Comparison of ENCODE assay signal across 26 cellular contexts in the genomic region with DNA sequence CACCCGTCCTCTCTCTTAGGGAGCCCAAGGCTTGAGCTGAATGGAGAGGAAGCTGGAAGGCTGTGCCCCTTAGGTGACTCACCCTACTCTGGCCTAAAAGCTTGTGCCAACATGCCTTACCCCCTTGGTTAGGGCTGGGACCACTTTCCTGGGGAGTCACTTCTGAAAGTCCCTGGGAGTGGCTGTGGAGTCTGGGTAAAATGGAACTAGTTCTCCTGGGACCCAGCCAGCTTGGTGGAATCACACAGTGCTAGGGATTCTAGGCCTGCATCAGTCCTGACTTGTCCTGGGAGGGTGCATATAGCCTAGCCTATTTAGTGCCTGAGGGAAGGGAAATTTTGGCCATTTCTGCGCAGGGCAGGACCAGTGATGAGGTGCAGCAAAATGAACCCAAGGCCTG. TPM values are rescaled to one million over a fixed set of nuclear protein-coding genes. Genes with fewer than 3 reads are reported as not detected.
DNase-seq lines count a peak whose midpoint lies in the region; ATAC-seq, FAIRE-seq and TF ChIP-seq lines count a peak whose summit lies in the region.
"Had no signal": no experiment of that assay in that cellular context is flagged by ENCODE, and none has a peak within 500 bp of the region (broad histone marks: within the 10 kb centered on the region; RNA-seq: fewer than 3 reads in every experiment).

No MANE protein-coding gene starts in this region.

- TF ChIP-seq CTCF in mammary epithelial cell (conservative IDR thresholded peaks at IDR 0.05 in 1 of 2, IDR thresholded peaks at IDR 0.05 in 1 of 2; ENCODE audit: extremely low read depth in 1 of 2, insufficient read depth in 1 of 2, low read depth in 1 of 2, low read length in 2 of 2) (no peak), keratinocyte (optimal IDR thresholded peaks at IDR 0.05 in 1 of 3, IDR thresholded peaks at IDR 0.05 in 1 of 3, conservative IDR thresholded peaks at IDR 0.05 in 1 of 3; ENCODE audit: extremely low read depth in 1 of 3, insufficient read depth in 2 of 3, low read length in 3 of 3) (no peak), suprapubic skin (IDR thresholded peaks at IDR 0.05) (no peak)

- H3K4me1 ChIP-seq in mammary epithelial cell (ENCODE audit: insufficient read depth, low read length) (peaks cover 64% of the 10 kb centered on the region), keratinocyte (ENCODE audit: control insufficient read depth, extremely low read depth, insufficient read depth, low read length) (peaks cover 64% of the 10 kb centered on the region), suprapubic skin (peaks cover 70% of the 10 kb centered on the region)
- H3K4me1 ChIP-seq: BLaER1 had no signal

- H3K9me1 ChIP-seq in keratinocyte (ENCODE audit: control insufficient read depth, extremely low read depth, insufficient read depth, low read length): no peaks in the 10 kb centered on the region

- CTCF ChIA-PET in mammary epithelial cell (lab: Charles Lee; ENCODE audit: low non-redundant PET): interaction anchor here (0.5 to 0.6 kb wide), 2 partner anchors 15 to 19 kb away, joined by 5 to 9 read pairs; no protein-coding TSS in a partner anchor

- no peaks in the 10 kb centered on the region for H3K9me3 ChIP-seq in mammary epithelial cell (replicated peaks; ENCODE audit: insufficient read depth, low read length)
- no peaks in the 10 kb centered on the region for H3K9me3 ChIP-seq in keratinocyte (ENCODE audit: control insufficient read depth, low read depth, low read length)
- H3K9me3 ChIP-seq in suprapubic skin: no peaks in the 10 kb centered on the region
- H3K9me3 ChIP-seq: BLaER1 had no signal

- H3K27me3 ChIP-seq in mammary epithelial cell (ENCODE audit: insufficient read depth, low read length) (no peaks in the 10 kb centered on the region), keratinocyte (ENCODE audit: control insufficient read depth, extremely low read depth, insufficient read depth, low read length) (no peaks in the 10 kb centered on the region), suprapubic skin (no peaks in the 10 kb centered on the region)
- H3K27me3 ChIP-seq: BLaER1 had no signal

- peak; percentile 92 for DNase-seq in HPDE6-E6E7 (ENCODE audit: extremely low spot score)
- DNase-seq in mammary epithelial cell: peak; percentile 100
- DNase-seq in keratinocyte (ENCODE audit: low read depth, low spot score): peak; percentile 97
- no peak for DNase-seq in suprapubic skin (ENCODE audit: low spot score in 2 of 2)
- no peak for DNase-seq in kidney glomerular epithelial cell (lab: John Stamatoyannopoulos, UW)
- DNase-seq in SW480 (ENCODE audit: low spot score): no peak
- DNase-seq: activated CD4-positive, alpha-beta T cell treated with anti-CD3 and anti-CD28 coated beads for 36 hours; activated naive CD8-positive, alpha-beta T cell treated with anti-CD3 and anti-CD28 coated beads, Interleukin-2, amount 10 ng/mL, durations not matched to agents 7 days and 5 days; EL; endodermal cell; H7; KBM-7; naive B cell; NCI-H1048; NCI-H1930; occipital lobe had no signal

- H3K4me3 ChIP-seq in mammary epithelial cell (replicated peaks in 1 of 3; ENCODE audit: insufficient read depth in 1 of 3, low read depth in 2 of 3, low read length in 3 of 3) (no peak overlapping the region), keratinocyte (ENCODE audit: control insufficient read depth in 2 of 3, extremely low read depth in 1 of 3, insufficient read depth in 2 of 3, low read depth in 1 of 3, low read length in 3 of 3) (no peak overlapping the region), suprapubic skin (no peak overlapping the region)
- H3K4me3 ChIP-seq: BLaER1 had no signal

- H4K20me1 ChIP-seq in mammary epithelial cell (ENCODE audit: insufficient read depth, low read length): no peaks in the 10 kb centered on the region
- no peaks in the 10 kb centered on the region for H4K20me1 ChIP-seq in keratinocyte (ENCODE audit: control insufficient read depth, extremely low read depth, insufficient read depth, low read length)
- H4K20me1 ChIP-seq: BLaER1 had no signal

- TF ChIP-seq POLR2A in suprapubic skin (IDR thresholded peaks at IDR 0.05): no peak

- TF ChIP-seq EP300 in suprapubic skin (IDR thresholded peaks at IDR 0.05): no peak

- intact Hi-C loops in mammary epithelial cell (cut with micrococcal nuclease): loop anchor here (1.0 kb wide), 2 partner anchors 18 to 19 kb away; no protein-coding TSS in a partner anchor

- BruUV-seq in mammary epithelial cell (replicated peaks; lab: Mats Ljungman, UMichigan): no TSS peak

- H3K79me2 ChIP-seq in mammary epithelial cell (ENCODE audit: insufficient read depth, low read length) (peaks cover 24% of the 10 kb centered on the region), keratinocyte (ENCODE audit: control insufficient read depth, insufficient read depth, low read length) (no peaks in the 10 kb centered on the region)

- H3K4me2 ChIP-seq in mammary epithelial cell (ENCODE audit: insufficient read depth, low read depth, low read length): peak overlapping the region; percentile 48
- H3K4me2 ChIP-seq in keratinocyte (ENCODE audit: control insufficient read depth, extremely low read depth, insufficient read depth, low read depth, low read length): peak overlapping the region; percentile 65
- H3K4me2 ChIP-seq: BLaER1 had no signal

- ATAC-seq in HG03354 (IDR thresholded peaks at IDR 0.05; ENCODE audit: poor library complexity, severe bottlenecking, unreplicated experiment) (no peak), HG02623 (IDR thresholded peaks at IDR 0.05; ENCODE audit: unreplicated experiment) (no peak)
- ATAC-seq: activated CD4-positive, alpha-beta T cell treated with anti-CD3 and anti-CD28 coated beads for 36 hours; Right ventricle myocardium inferior; sciatic nerve had no signal

- H3K36me3 ChIP-seq in mammary epithelial cell (ENCODE audit: insufficient read depth, low read length) (peaks cover 9% of the 10 kb centered on the region), keratinocyte (ENCODE audit: control insufficient read depth in 2 of 2, extremely low read depth in 1 of 2, insufficient read depth in 2 of 2, low read length in 2 of 2) (peaks cover 0 to 2% of the 10 kb centered on the region in 2 experiments), suprapubic skin (no peaks in the 10 kb centered on the region)
- H3K36me3 ChIP-seq: BLaER1 had no signal

- H3K9ac ChIP-seq in mammary epithelial cell (ENCODE audit: insufficient read depth, low read length): peak overlapping the region; percentile 50
- H3K9ac ChIP-seq in keratinocyte (ENCODE audit: control insufficient read depth, extremely low read depth, insufficient read depth, low read length): peak overlapping the region; percentile 12
- H3K9ac ChIP-seq: BLaER1 had no signal

- FAIRE-seq in keratinocyte (lab: Jason Lieb, UNC): no peak
- FAIRE-seq: colon, D721Med had no signal

- 0% methylated on average over 2 of the region's 2 CpGs for WGBS in mammary epithelial cell (ENCODE audit: low coverage, missing lambda C conversion rate)
- 79% methylated on average over 2 of the region's 2 CpGs for WGBS in suprapubic skin

- in situ Hi-C loops in mammary epithelial cell (cut with MboI; ENCODE audit: low sequenced_read_pairs in 2 of 2): no loop called here

- peak overlapping the region; percentile 96 for H3K27ac ChIP-seq in mammary epithelial cell (ENCODE audit: insufficient read depth, low read depth, low read length)
- H3K27ac ChIP-seq in keratinocyte (ENCODE audit: control insufficient read depth, insufficient read depth, low read length): peak overlapping the region; percentile 97
- H3K27ac ChIP-seq in suprapubic skin: peak overlapping the region; percentile 67
- H3K27ac ChIP-seq: BLaER1 had no signal

- H2AFZ ChIP-seq in mammary epithelial cell (ENCODE audit: low read depth, low read length): peak overlapping the region; percentile 43
- no peak overlapping the region for H2AFZ ChIP-seq in keratinocyte (ENCODE audit: control insufficient read depth, low read length)

- dilution Hi-C loops in mammary epithelial cell (cut with HindIII; ENCODE audit: low sequenced_read_pairs): no loop called here
- dilution Hi-C loops in keratinocyte (cut with MboI; ENCODE audit: extremely low pct_ligation_motif_present, low sequenced_read_pairs): no loop called here

RNA-seq across cellular contexts. Expression of a gene that starts 10.5 kb away (rescaled TPM):
- total RNA-seq in mammary epithelial cell (10 to 100 TPM; 64.0 to 83.9 TPM), suprapubic skin (100 to 1,000 TPM in 2 of 4 donors, 10 to 100 TPM in 2; 76.4 to 109 (median 91.0) TPM)
- polyA plus RNA-seq in mammary epithelial cell (51.7 TPM), keratinocyte (13.7 to 43.5 TPM (median 21.3 TPM) in 3 replicates)
- polyA minus RNA-seq in mammary epithelial cell (64.9 TPM), keratinocyte (15.4 to 22.9 TPM (median 19.7 TPM) in 3 replicates)
- polyA plus RNA-seq in keratinocyte (2011; ENCODE audit: low read depth): 11.1 TPM
- 26.2 and 27.8 TPM in 2 replicates for polyA plus RNA-seq in keratinocyte (2011; cell fraction: cytosol; rRNA removed)
- polyA plus RNA-seq in keratinocyte (2011; cell fraction: nucleus; rRNA removed): 31.1 and 34.2 TPM in 2 replicates
- 12.5 and 33.7 TPM in 2 replicates for polyA plus RNA-seq in keratinocyte (2012; ENCODE audit: low replicate concordance)
- 30.5 TPM for polyA minus RNA-seq in keratinocyte (2011; cell fraction: cytosol; rRNA and poly(A)+ RNA removed)
- 16.4 and 28.5 TPM in 2 replicates for polyA minus RNA-seq in keratinocyte (2011; cell fraction: nucleus; rRNA and poly(A)+ RNA removed)
- total RNA-seq: activated T-helper 2 cell treated with anti-CD3 and anti-CD28 coated beads, Interferon-gamma antibody, Interleukin-2, Interleukin-4, amounts not matched to agents 10 μg/mL and 5 μg/mL and 100 μg/mL, durations not matched to agents 14 hours and 24 hours and 36 hours; endodermal cell; H7 had no signal

RNA-seq across cellular contexts. Expression of a gene that starts 24.2 kb away (rescaled TPM):
- not detected for total RNA-seq in mammary epithelial cell
- polyA plus RNA-seq in mammary epithelial cell: not detected
- polyA minus RNA-seq in mammary epithelial cell: not detected
- not detected in 3 replicates for polyA plus RNA-seq in keratinocyte
- not detected for polyA plus RNA-seq in keratinocyte (2011; ENCODE audit: low read depth)
- polyA plus RNA-seq in keratinocyte (2011; cell fraction: cytosol; rRNA removed): not detected in 2 replicates
- polyA plus RNA-seq in keratinocyte (2011; cell fraction: nucleus; rRNA removed): not detected in 2 replicates
- polyA plus RNA-seq in keratinocyte (2012; ENCODE audit: low replicate concordance): not detected in 2 replicates
- not detected in 3 replicates for polyA minus RNA-seq in keratinocyte
- not detected for polyA minus RNA-seq in keratinocyte (2011; cell fraction: cytosol; rRNA and poly(A)+ RNA removed)
- not detected in 2 replicates for polyA minus RNA-seq in keratinocyte (2011; cell fraction: nucleus; rRNA and poly(A)+ RNA removed)
- total RNA-seq in suprapubic skin: not detected
- total RNA-seq: activated CD4-positive, alpha-beta T cell treated with anti-CD3 and anti-CD28 coated beads for 36 hours; activated naive CD8-positive, alpha-beta T cell treated with anti-CD3 and anti-CD28 coated beads, Interleukin-2, amount 10 ng/mL, durations not matched to agents 7 days and 5 days; activated T-helper 2 cell treated with anti-CD3 and anti-CD28 coated beads, Interferon-gamma antibody, Interleukin-2, Interleukin-4, amounts not matched to agents 10 μg/mL and 5 μg/mL and 100 μg/mL, durations not matched to agents 14 hours and 24 hours and 36 hours; endodermal cell; H7; lung microvascular endothelial cell; NCI-H460; occipital lobe; Right ventricle myocardium inferior; sciatic nerve had no signal

RNA-seq across cellular contexts. Expression of a gene that starts 24.4 kb away (rescaled TPM):
- total RNA-seq in mammary epithelial cell (100 to 1,000 TPM in 1 of 2 donors, 10 to 100 TPM in 1; 67.2 to 270 TPM), suprapubic skin (100 to 1,000 TPM in 1 of 4 donors, 10 to 100 TPM in 3; 52.0 to 149 (median 58.8) TPM)
- polyA plus RNA-seq in mammary epithelial cell (26.0 TPM), keratinocyte (30.8 to 101 TPM (median 57.1 TPM) in 3 replicates)
- polyA minus RNA-seq in mammary epithelial cell (170 TPM), keratinocyte (35.9 to 87.8 TPM (median 52.5 TPM) in 3 replicates)
- 70.6 TPM for polyA plus RNA-seq in keratinocyte (2011; ENCODE audit: low read depth)
- polyA plus RNA-seq in keratinocyte (2011; cell fraction: cytosol; rRNA removed): 51.2 and 73.6 TPM in 2 replicates
- 129 and 135 TPM in 2 replicates for polyA plus RNA-seq in keratinocyte (2011; cell fraction: nucleus; rRNA removed)
- polyA plus RNA-seq in keratinocyte (2012; ENCODE audit: low replicate concordance): 73.0 and 224 TPM in 2 replicates
- polyA minus RNA-seq in keratinocyte (2011; cell fraction: cytosol; rRNA and poly(A)+ RNA removed): 35.7 TPM
- 65.9 and 122 TPM in 2 replicates for polyA minus RNA-seq in keratinocyte (2011; cell fraction: nucleus; rRNA and poly(A)+ RNA removed)

RNA-seq across cellular contexts. Expression of a gene that starts 31.9 kb away (rescaled TPM):
- total RNA-seq in mammary epithelial cell (under 1 TPM in 1 of 2 donors, not detected in 1; 0.24 TPM), suprapubic skin (under 1 TPM in 2 of 4 donors, not detected in 2; 0.24 to 0.49 TPM)
- polyA plus RNA-seq in mammary epithelial cell (0.07 TPM), keratinocyte (0.02 to 0.05 TPM (median 0.05 TPM) in 3 replicates)
- polyA minus RNA-seq in mammary epithelial cell (0.31 TPM), keratinocyte (not detected in 3 replicates)
- polyA plus RNA-seq in keratinocyte (2011; ENCODE audit: low read depth): not detected
- 0.05 TPM in 1 of 2 replicates, not detected in the other for polyA plus RNA-seq in keratinocyte (2011; cell fraction: cytosol; rRNA removed)
- polyA plus RNA-seq in keratinocyte (2011; cell fraction: nucleus; rRNA removed): 0.14 TPM in 1 of 2 replicates, not detected in the other
- 0.05 TPM in 1 of 2 replicates, not detected in the other for polyA plus RNA-seq in keratinocyte (2012; ENCODE audit: low replicate concordance)
- polyA minus RNA-seq in keratinocyte (2011; cell fraction: cytosol; rRNA and poly(A)+ RNA removed): not detected
- not detected in 2 replicates for polyA minus RNA-seq in keratinocyte (2011; cell fraction: nucleus; rRNA and poly(A)+ RNA removed)
- total RNA-seq: activated T-helper 2 cell treated with anti-CD3 and anti-CD28 coated beads, Interferon-gamma antibody, Interleukin-2, Interleukin-4, amounts not matched to agents 10 μg/mL and 5 μg/mL and 100 μg/mL, durations not matched to agents 14 hours and 24 hours and 36 hours; NCI-H460 had no signal

RNA-seq across cellular contexts. Expression of a gene that starts 53.5 kb away (rescaled TPM):
- total RNA-seq in mammary epithelial cell (under 1 TPM; 0.19 to 0.67 TPM), suprapubic skin (1 to 10 TPM in 3 of 4 donors, under 1 TPM in 1; 0.94 to 2.5 (median 1.9) TPM)
- polyA plus RNA-seq in mammary epithelial cell (0.07 TPM), keratinocyte (0.07 to 0.32 TPM (median 0.30 TPM) in 3 replicates)
- polyA minus RNA-seq in mammary epithelial cell (not detected), keratinocyte (0.32 to 0.96 TPM in 2 of 3 replicates, not detected in the other)
- polyA plus RNA-seq in keratinocyte (2011; ENCODE audit: low read depth): not detected
- polyA plus RNA-seq in keratinocyte (2011; cell fraction: cytosol; rRNA removed): 0.16 and 0.34 TPM in 2 replicates
- polyA plus RNA-seq in keratinocyte (2011; cell fraction: nucleus; rRNA removed): 0.13 and 0.31 TPM in 2 replicates
- polyA plus RNA-seq in keratinocyte (2012; ENCODE audit: low replicate concordance): 0.07 and 0.13 TPM in 2 replicates
- not detected for polyA minus RNA-seq in keratinocyte (2011; cell fraction: cytosol; rRNA and poly(A)+ RNA removed)
- polyA minus RNA-seq in keratinocyte (2011; cell fraction: nucleus; rRNA and poly(A)+ RNA removed): 0.21 and 1.6 TPM in 2 replicates

Comparison
In these comparisons a context has a peak if more than half of its experiments do, and no peak if none do; other contexts are left out.
1. DNase-seq: peak in HPDE6-E6E7 (single experiment), mammary epithelial cell (single experiment) and keratinocyte (single experiment); none in suprapubic skin (0 of 2), kidney glomerular epithelial cell (single experiment) and SW480 (single experiment).
2. Peak in every context shown above with its lines, with median percentiles within 50 percentile points of each other: H3K27ac ChIP-seq.